In genomic region chr19:31392514-31392913, GRCh38 we compare ENCODE assay signal across 21 cellular contexts. TPM values are rescaled to one million over a fixed set of nuclear protein-coding genes. Genes with fewer than 3 reads are reported as not detected.
DNase-seq lines count a peak whose midpoint lies in the region; ATAC-seq, FAIRE-seq and TF ChIP-seq lines count a peak whose summit lies in the region.
"Had no signal": no experiment of that assay in that cellular context is flagged by ENCODE, and none has a peak within 500 bp of the region (broad histone marks: within the 10 kb centered on the region; RNA-seq: fewer than 3 reads in every experiment).

No MANE protein-coding gene starts in this region.

- BruUV-seq in IMR-90 (replicated peaks; lab: Mats Ljungman, UMichigan) = no TSS peak
- BruUV-seq in K562 (replicated peaks; lab: Mats Ljungman, UMichigan) = no TSS peak

- H3K4me2 ChIP-seq in IMR-90 (ENCODE audit: low read depth, low read length) (no peak overlapping the region), K562 (ENCODE audit: insufficient read depth, low read length) (no peak overlapping the region)
- H3K4me2 ChIP-seq: PC-9 had no signal

- ATAC-seq in IMR-90 (ENCODE audit: low read depth) (no peak), K562 (no peak), GM18858 (IDR thresholded peaks at IDR 0.05; ENCODE audit: unreplicated experiment) (no peak)
- ATAC-seq: GM12878 had no signal

- H3K9me1 ChIP-seq in IMR-90 (ENCODE audit: insufficient read depth, low read length) (no peaks in the 10 kb centered on the region), K562 (ENCODE audit: control insufficient read depth, insufficient read depth, low read length) (no peaks in the 10 kb centered on the region)

- H3K9ac ChIP-seq in IMR-90 (ENCODE audit: low read depth, low read length) (no peak overlapping the region), K562 (ENCODE audit: insufficient read depth in 1 of 2, low read depth in 2 of 2, low read length in 2 of 2) (no peak overlapping the region)

- H3K27ac Mint-ChIP-seq in glutamatergic neuron (ENCODE audit: unreplicated experiment) (peak overlapping the region; percentile 89), CD14-positive monocyte (no peak overlapping the region)
- H3K27ac Mint-ChIP-seq: CD4-positive, alpha-beta memory T cell; HFFc6 had no signal

- no peak for DNase-seq in IMR-90
- no peak for DNase-seq in K562 (ENCODE audit: extremely low read depth in 1 of 4, low spot score in 3 of 4)
- no peak for DNase-seq in glutamatergic neuron
- DNase-seq in skeletal muscle cell (ENCODE audit: low read depth) = peak; percentile 15
- no peak for DNase-seq in CD14-positive monocyte (ENCODE audit: low spot score)
- no peak for DNase-seq in GDM1 (lab: John Stamatoyannopoulos, UW)
- DNase-seq: BE2C; Calu3; CD4-positive, alpha-beta memory T cell; DND-41; HFFc6; Karpas-422; MG63; NCI-H1092 treated with DMSO at 0.1 percent for 48 hours; NCI-H1694; NCI-H69; PC-9 had no signal

- no peak for TF ChIP-seq CTCF in IMR-90 (conservative IDR thresholded peaks at IDR 0.05; ENCODE audit: low read depth, low read length)
- no peak for TF ChIP-seq CTCF in K562 (IDR thresholded peaks at IDR 0.05 in 2 of 3, conservative IDR thresholded peaks at IDR 0.05 in 1 of 3; ENCODE audit: insufficient read depth in 2 of 3, low read depth in 1 of 3, low read length in 3 of 3)
- no peak for TF ChIP-seq CTCF in glutamatergic neuron (IDR thresholded peaks at IDR 0.05; ENCODE audit: partially characterized antibody, unreplicated experiment)
- TF ChIP-seq CTCF in CD14-positive monocyte (IDR thresholded peaks at IDR 0.05) = no peak

- H2BK20ac ChIP-seq in IMR-90 (ENCODE audit: low read depth, low read length) = no peak overlapping the region

- TF ChIP-seq POLR2A in IMR-90 (IDR thresholded peaks at IDR 0.05; ENCODE audit: low read depth, low read length) (no peak), K562 (conservative IDR thresholded peaks at IDR 0.05) (no peak)

- H3K4ac ChIP-seq in IMR-90 (ENCODE audit: low read depth, low read length) = no peak overlapping the region

- H2AK5ac ChIP-seq in IMR-90 (ENCODE audit: low read depth, low read length) = no peak overlapping the region

- no peak overlapping the region for H3K14ac ChIP-seq in IMR-90 (replicated peaks; ENCODE audit: low read depth, low read length)

- H4K91ac ChIP-seq in IMR-90 (ENCODE audit: insufficient read depth, low read depth, low read length) = no peak overlapping the region

- H3K36me3 Mint-ChIP-seq in glutamatergic neuron (ENCODE audit: unreplicated experiment) (peaks cover 10% of the 10 kb centered on the region), CD14-positive monocyte (no peaks in the 10 kb centered on the region)
- H3K36me3 Mint-ChIP-seq: CD4-positive, alpha-beta memory T cell had no signal

- H3K9me3 Mint-ChIP-seq in glutamatergic neuron (ENCODE audit: unreplicated experiment) = no peaks in the 10 kb centered on the region
- H3K9me3 Mint-ChIP-seq in CD14-positive monocyte = peaks cover 0 to 6% (median 0%) of the 10 kb centered on the region in 7 donors
- H3K9me3 Mint-ChIP-seq: CD4-positive, alpha-beta memory T cell; HFFc6 had no signal

- intact Hi-C loops in IMR-90 (cut with micrococcal nuclease) = no loop called here
- intact Hi-C loops in K562 (cut with micrococcal nuclease) = no loop called here
- intact Hi-C loops in CD14-positive monocyte (cut with micrococcal nuclease) = no loop called here

- no peak for FAIRE-seq in K562 (lab: Jason Lieb, UNC)
- FAIRE-seq: G401.6, GM12878 had no signal

- CTCF ChIA-PET in IMR-90 (lab: Yijun Ruan, JAX) (interaction anchor here (0.5 kb wide), 1 partner anchor 638 kb away, joined by 3 read pairs; no protein-coding TSS in a partner anchor), K562 (lab: Yijun Ruan, JAX; ENCODE audit: low intra/inter-chr PET ratio) (no interaction called here)

- no CpG with 5 or more reads among the region's 6 CpGs for WGBS in IMR-90 (ENCODE audit: extremely low coverage in 2 of 2, insufficient read length in 1 of 2), 2 experiments
- 9% methylated on average over 6 of the region's 6 CpGs for WGBS in K562 (ENCODE audit: insufficient coverage, low coverage, missing lambda C conversion rate)

- no peak overlapping the region for H2AK9ac ChIP-seq in IMR-90 (replicated peaks; ENCODE audit: low read depth, low read length, poor library complexity)

- H3K36me3 ChIP-seq in IMR-90 (ENCODE audit: control insufficient read depth, insufficient read depth, low read length) = no peaks in the 10 kb centered on the region
- no peaks in the 10 kb centered on the region for H3K36me3 ChIP-seq in K562 (ENCODE audit: control insufficient read depth, insufficient read depth, low read length)
- H3K36me3 ChIP-seq: BE2C, MG63, SJSA1 had no signal

- no peaks in the 10 kb centered on the region for H3K79me1 ChIP-seq in IMR-90 (ENCODE audit: low read depth in 1 of 2, low read length in 2 of 2)

- no peak overlapping the region for H3K18ac ChIP-seq in IMR-90 (ENCODE audit: low read depth, low read length)

- H3K4me1 Mint-ChIP-seq in glutamatergic neuron (ENCODE audit: low read depth, unreplicated experiment) (peaks cover 16% of the 10 kb centered on the region), CD14-positive monocyte (no peaks in the 10 kb centered on the region)
- H3K4me1 Mint-ChIP-seq: CD4-positive, alpha-beta memory T cell had no signal

- H3K4me3 Mint-ChIP-seq in glutamatergic neuron (ENCODE audit: unreplicated experiment) (peak overlapping the region; percentile 81), CD14-positive monocyte (no peak overlapping the region)
- H3K4me3 Mint-ChIP-seq: CD4-positive, alpha-beta memory T cell; HFFc6 had no signal

- dilution Hi-C loops in IMR-90 (cut with HindIII; ENCODE audit: low sequenced_read_pairs, unreplicated experiment) = no loop called here

- H2AFZ ChIP-seq in IMR-90 (replicated peaks; ENCODE audit: low read length, poor library complexity) (no peak overlapping the region), K562 (ENCODE audit: low read depth, low read length) (no peak overlapping the region)
- H2AFZ ChIP-seq: PC-9 had no signal

- no peak overlapping the region for H3K23ac ChIP-seq in IMR-90 (ENCODE audit: low read depth, low read length)

- peaks cover 21% of the 10 kb centered on the region for H3K27me3 ChIP-seq in IMR-90 (ENCODE audit: control insufficient read depth, insufficient read depth, low read length)
- no peaks in the 10 kb centered on the region; a peak in 1 of 5 replicates for H3K27me3 ChIP-seq in K562 (ENCODE audit: control insufficient read depth in 2 of 2, insufficient read depth in 2 of 2, low read length in 2 of 2)
- H3K27me3 ChIP-seq: BE2C had no signal

- H4K5ac ChIP-seq in IMR-90 (ENCODE audit: low read depth, low read length) = no peak overlapping the region

- no peak overlapping the region for H2BK15ac ChIP-seq in IMR-90 (ENCODE audit: low read depth, low read length)

- H3K79me2 ChIP-seq in K562 (ENCODE audit: control insufficient read depth, insufficient read depth, low read length) = no peaks in the 10 kb centered on the region

- H3K9me3 ChIP-seq in IMR-90 (ENCODE audit: control insufficient read depth, insufficient read depth, low read length) = no peaks in the 10 kb centered on the region
- no peaks in the 10 kb centered on the region for H3K9me3 ChIP-seq in K562 (replicated peaks; ENCODE audit: control insufficient read depth, insufficient read depth, low read depth, low read length)
- H3K9me3 ChIP-seq: BE2C, MG63, SJSA1 had no signal

- POLR2A ChIA-PET in IMR-90 (lab: Charles Lee; ENCODE audit: unreplicated experiment) (no interaction called here), K562 (lab: Yijun Ruan, JAX) (interaction anchor here (0.7 kb wide), 1 partner anchor 78 kb away, joined by 3 read pairs; no protein-coding TSS in a partner anchor)

- TF ChIP-seq RAD21 in IMR-90 (IDR thresholded peaks at IDR 0.05; ENCODE audit: low read length) (no peak), K562 (CRISPR knock-in tag; conservative IDR thresholded peaks at IDR 0.05 in 1 of 2, IDR thresholded peaks at IDR 0.05 in 1 of 2) (no peak)

- no peak overlapping the region for H2BK5ac ChIP-seq in IMR-90 (ENCODE audit: low read depth, low read length, poor library complexity, severe bottlenecking)

- H3K27ac ChIP-seq in IMR-90 (ENCODE audit: insufficient read depth, low read length) = no peak overlapping the region
- no peak overlapping the region for H3K27ac ChIP-seq in K562 (ENCODE audit: extremely low read depth, low read depth, low read length)
- H3K27ac ChIP-seq: PC-9, SJSA1 had no signal

- H3K4me1 ChIP-seq in IMR-90 (ENCODE audit: control insufficient read depth, insufficient read depth, low read length) (no peaks in the 10 kb centered on the region), K562 (replicated peaks in 1 of 2; ENCODE audit: control insufficient read depth in 2 of 2, insufficient read depth in 2 of 2, low read length in 2 of 2) (no peaks in the 10 kb centered on the region)
- H3K4me1 ChIP-seq: BE2C, SJSA1 had no signal

- no peak overlapping the region for H4K8ac ChIP-seq in IMR-90 (ENCODE audit: low read depth in 2 of 2, low read length in 2 of 2)

- no peak overlapping the region for H3K4me3 ChIP-seq in IMR-90 (ENCODE audit: insufficient read depth, low read depth, low read length)
- no peak overlapping the region for H3K4me3 ChIP-seq in K562
- no peak overlapping the region for H3K4me3 ChIP-seq in skeletal muscle cell (ENCODE audit: low read depth, low read length)
- H3K4me3 ChIP-seq: GM12878, MG63, PC-9, SJSA1 had no signal

- H3K56ac ChIP-seq in IMR-90 (ENCODE audit: extremely low read depth, insufficient read depth, low read length) = no peak overlapping the region

- H2BK120ac ChIP-seq in IMR-90 (ENCODE audit: low read depth, low read length) = no peak overlapping the region

- H3K27me3 Mint-ChIP-seq in glutamatergic neuron (ENCODE audit: unreplicated experiment) (peaks cover 7% of the 10 kb centered on the region), CD14-positive monocyte (ENCODE audit: low read depth in 3 of 3) (peaks cover 5 to 8% (median 6%) of the 10 kb centered on the region in 3 donors)

- TF ChIP-seq EP300 in K562 (IDR thresholded peaks at IDR 0.05; ENCODE audit: low read length) = no peak

- H4K20me1 ChIP-seq in IMR-90 (ENCODE audit: insufficient read depth, low read length) (no peaks in the 10 kb centered on the region), K562 (replicated peaks; ENCODE audit: control insufficient read depth, insufficient read depth, low read length) (no peaks in the 10 kb centered on the region)

- in situ Hi-C loops in IMR-90 (cut with MboI; ENCODE audit: low sequenced_read_pairs) = no loop called here
- in situ Hi-C loops in K562 (cut with MboI) = no loop called here

RNA-seq across cellular contexts. Expression of gene TSHZ3, which starts 43.3 kb away (rescaled TPM):
- total RNA-seq in IMR-90 (2012; rRNA removed) (7.8 and 8.1 TPM in 2 replicates), K562 (2014; rRNA removed) (0.04 TPM in 1 of 2 replicates, not detected in the other), K562 (2014; rRNA removed; fragmentation: Illumina TruSeq; extraction: Trizol) (not detected in 2 replicates), K562 (2015; rRNA removed; fragmentation: Illumina TruSeq; extraction: Trizol) (not detected in 2 replicates), K562 (2021) (0.07 and 0.13 TPM in 2 replicates), glutamatergic neuron (ENCODE audit: unreplicated experiment) (7.4 TPM)
- polyA plus RNA-seq in IMR-90 (2012; rRNA removed) (12.6 and 13.0 TPM in 2 replicates), K562 (2011; rRNA removed) (0.03 and 0.05 TPM in 2 replicates), K562 (2014; fragmentation: Illumina TruSeq; extraction: Trizol) (0.04 and 0.07 TPM in 2 replicates), K562 (2014; fragmentation: Nextera tagmentation; extraction: Ambion mirVana) (under 1 TPM in 1 of 2 experiments, not detected in 1; 0.03 TPM), K562 (2014; rRNA removed) (0.03 TPM in 1 of 2 replicates, not detected in the other), CD14-positive monocyte (1 to 10 TPM; 2.3 to 3.3 TPM)
- polyA plus RNA-seq in IMR-90 (2012; cell fraction: cytosol; rRNA removed) = 5.5 and 10.2 TPM in 2 replicates
- polyA plus RNA-seq in IMR-90 (2012; cell fraction: nucleus; rRNA removed; ENCODE audit: low replicate concordance) = 29.6 and 33.4 TPM in 2 replicates
- 0.12 and 0.67 TPM in 2 replicates for total RNA-seq in K562 (2011; cell fraction: chromatin; rRNA removed; ENCODE audit: low replicate concordance)
- 0.50 TPM in 1 of 2 replicates, not detected in the other for total RNA-seq in K562 (2011; cell fraction: nucleolus; rRNA removed)
- 0.07 and 0.23 TPM in 2 replicates for total RNA-seq in K562 (2011; cell fraction: nucleoplasm; rRNA removed)
- 0.01 and 0.03 TPM in 2 replicates for polyA plus RNA-seq in K562 (2011; cell fraction: cytosol; rRNA removed)
- 0.04 and 0.24 TPM in 2 replicates for polyA plus RNA-seq in K562 (2011; cell fraction: nucleus; rRNA removed)
- polyA plus RNA-seq in K562 (2012) = 0.07 and 0.29 TPM in 2 replicates
- 0.12 TPM in 1 of 2 replicates, not detected in the other for polyA minus RNA-seq in K562 (2011; rRNA and poly(A)+ RNA removed)
- polyA minus RNA-seq in K562 (2011; cell fraction: cytosol; rRNA and poly(A)+ RNA removed) = not detected in 2 replicates
- polyA minus RNA-seq in K562 (2011; cell fraction: nucleus; rRNA and poly(A)+ RNA removed) = under 0.01 TPM in 2 replicates
- total RNA-seq: Calu3, PC-9 had no signal
- polyA plus RNA-seq: GM12878 had no signal
